Comparison of ENCODE assay signal across 12 cellular contexts in the genomic region with DNA sequence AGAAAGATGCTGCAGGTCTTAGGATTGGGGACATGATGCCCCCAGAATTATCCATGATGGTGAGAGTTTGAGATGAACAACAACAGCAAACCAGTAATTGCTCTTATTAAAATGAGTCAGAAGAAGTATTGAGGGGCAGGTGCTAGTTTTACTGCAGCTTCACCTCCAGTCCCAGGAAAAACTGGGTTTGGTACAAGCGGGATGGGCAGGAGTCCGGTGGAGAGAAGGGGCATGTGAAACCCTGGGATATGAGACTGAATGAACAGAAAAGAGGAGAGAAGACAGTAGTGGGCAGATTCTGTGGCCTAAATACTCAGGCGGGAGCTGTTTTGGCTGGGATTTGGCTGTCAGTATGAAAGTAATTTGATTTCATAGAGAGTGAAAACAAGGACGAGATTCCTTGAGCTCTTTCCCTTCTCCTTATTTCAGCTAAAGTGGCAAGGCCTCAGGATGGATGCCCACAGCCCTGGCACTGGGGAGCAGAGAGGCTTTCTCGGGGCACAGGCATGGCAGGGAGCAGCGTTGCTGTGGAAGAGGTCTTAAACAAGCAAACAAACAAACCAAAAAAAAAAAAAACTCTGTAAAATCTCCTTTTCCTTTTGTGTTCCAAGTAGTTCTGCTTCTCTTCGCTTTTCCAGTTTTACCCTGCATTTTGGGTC. TPM values are rescaled to one million over a fixed set of nuclear protein-coding genes. Genes with fewer than 3 reads are reported as not detected.
A peak's percentile ranks its signal among the peaks of the same experiment; 100 is the strongest.
DNase-seq lines count a peak whose midpoint lies in the region; ATAC-seq, FAIRE-seq and TF ChIP-seq lines count a peak whose summit lies in the region.
"Had no signal": no experiment of that assay in that cellular context is flagged by ENCODE, and none has a peak within 500 bp of the region (broad histone marks: within the 10 kb centered on the region; RNA-seq: fewer than 3 reads in every experiment).

No MANE protein-coding gene starts in this region.

- peaks cover 18% of the 10 kb centered on the region for H3K4me1 Mint-ChIP-seq in activated CD4-positive, alpha-beta memory T cell treated with anti-CD3 and anti-CD28 coated beads for 36 hours (ENCODE audit: low read depth)

- DNase-seq in AG04449 (ENCODE audit: low read depth, low spot score) (no peak), epithelial cell of proximal tubule (ENCODE audit: low read depth) (no peak), pancreas (no peak), NCI-H82 treated with DMSO at 0.1 percent for 48 hours (lab: John Stamatoyannopoulos, UW; ENCODE audit: unreplicated experiment) (no peak), ureter (ENCODE audit: low spot score) (no peak), DMS 273 treated with DMSO at 0.1 percent for 48 hours (lab: John Stamatoyannopoulos, UW) (no peak)
- no peak for DNase-seq in activated CD4-positive, alpha-beta memory T cell treated with anti-CD3 and anti-CD28 coated beads for 36 hours
- DNase-seq: activated T-cell treated with anti-CD3 and anti-CD28 coated beads, Interleukin-2, amount 50 U/mL, for 4 hours had no signal

- H3K4me2 ChIP-seq in OCI-LY3 (ENCODE audit: low read length), result peak overlapping the region; percentile 69

- FAIRE-seq in pancreas (lab: Jason Lieb, UNC), result no peak
- FAIRE-seq: endometrium had no signal

- peak overlapping the region; percentile 45; the same call in 1 of the 2 replicates for H2AFZ ChIP-seq in OCI-LY3 (ENCODE audit: low read depth, low read length)

- TF ChIP-seq CTCF in AG04449 (IDR thresholded peaks at IDR 0.05; ENCODE audit: insufficient read depth, low read length, missing control alignments) (no peak), OCI-LY3 (IDR thresholded peaks at IDR 0.05; ENCODE audit: low read depth, low read length) (no peak), epithelial cell of proximal tubule (conservative IDR thresholded peaks at IDR 0.05; ENCODE audit: low read depth, low read length) (no peak), pancreas (IDR thresholded peaks at IDR 0.05) (no peak)

- no peak overlapping the region for H3K27ac Mint-ChIP-seq in activated CD4-positive, alpha-beta memory T cell treated with anti-CD3 and anti-CD28 coated beads for 36 hours

- peak in 1 of 4 donors; percentile 2 for ATAC-seq in pancreas
- ATAC-seq: activated T-cell treated with anti-CD3 and anti-CD28 coated beads, Interleukin-2, amount 50 U/mL, for 4 hours had no signal

- peak overlapping the region; percentile 65 for H3K4me3 ChIP-seq in AG04449 (ENCODE audit: low read depth, low read length)
- H3K4me3 ChIP-seq in OCI-LY3 (ENCODE audit: low read length), result peak overlapping the region; percentile 50
- H3K4me3 ChIP-seq in epithelial cell of proximal tubule (ENCODE audit: low read depth, low read length), result peak overlapping the region; percentile 36
- H3K4me3 ChIP-seq in pancreas, result peak overlapping the region in 2 of 4 donors; percentile 15 to 35
- H3K4me3 ChIP-seq: mucosa of descending colon had no signal

- intact Hi-C loops in pancreas (cut with DNase I), result no loop called here
- intact Hi-C loops in activated CD4-positive, alpha-beta memory T cell treated with anti-CD3 and anti-CD28 coated beads for 36 hours (cut with micrococcal nuclease), result no loop called here

- H3K27ac ChIP-seq in OCI-LY3 (ENCODE audit: low read length), result peak overlapping the region; percentile 9
- peak overlapping the region; percentile 4 to 83 (median 54) for H3K27ac ChIP-seq in pancreas

- no peaks in the 10 kb centered on the region for H4K20me1 ChIP-seq in OCI-LY3 (ENCODE audit: insufficient read depth, low read length)

- POLR2A ChIA-PET in AG04449 (lab: Yijun Ruan, JAX), result no interaction called here
- POLR2A ChIA-PET in activated CD4-positive, alpha-beta memory T cell treated with anti-CD3 and anti-CD28 coated beads for 36 hours (lab: Charles Lee), result no interaction called here

- H3K36me3 Mint-ChIP-seq in activated CD4-positive, alpha-beta memory T cell treated with anti-CD3 and anti-CD28 coated beads for 36 hours, result peaks cover 4% of the 10 kb centered on the region

- H3K9ac ChIP-seq in OCI-LY3 (ENCODE audit: low read length), result peak overlapping the region; percentile 43

- H3K4me3 Mint-ChIP-seq in activated CD4-positive, alpha-beta memory T cell treated with anti-CD3 and anti-CD28 coated beads for 36 hours, result no peak overlapping the region
- H3K4me3 Mint-ChIP-seq: activated T-cell treated with anti-CD3 and anti-CD28 coated beads, Interleukin-2, amount 50 U/mL, for 4 hours had no signal

- H3K27me3 Mint-ChIP-seq in activated CD4-positive, alpha-beta memory T cell treated with anti-CD3 and anti-CD28 coated beads for 36 hours, result peaks cover 20% of the 10 kb centered on the region

- H3K4me1 ChIP-seq in OCI-LY3 (ENCODE audit: low read length) (peaks cover 33% of the 10 kb centered on the region), pancreas (peaks cover 11 to 29% (median 13%) of the 10 kb centered on the region in 3 donors)

- WGBS in pancreas, 2 donors, result 27 to 36% methylated on average over 7 of the region's 7 CpGs

- H3K36me3 ChIP-seq in OCI-LY3 (replicated peaks; ENCODE audit: low read depth, low read length) (no peaks in the 10 kb centered on the region), pancreas (no peaks in the 10 kb centered on the region)

- CTCF ChIA-PET in AG04449 (lab: Yijun Ruan, JAX), result interaction anchor here (1.0 to 15.0 kb wide), 6 partner anchors 8 to 69 kb away, joined by 3 to 427 read pairs (median 6); no protein-coding TSS in a partner anchor
- CTCF ChIA-PET in activated CD4-positive, alpha-beta memory T cell treated with anti-CD3 and anti-CD28 coated beads for 36 hours (lab: Charles Lee), result interaction anchor here (0.9 to 1.4 kb wide), 3 partner anchors 12 to 68 kb away, joined by 3 to 4 read pairs (median 3); no protein-coding TSS in a partner anchor

- H3K9me3 ChIP-seq in OCI-LY3 (ENCODE audit: insufficient read depth, low read length) (no peaks in the 10 kb centered on the region), pancreas (no peaks in the 10 kb centered on the region)
- H3K9me3 ChIP-seq: mucosa of descending colon had no signal

- no peaks in the 10 kb centered on the region for H3K79me2 ChIP-seq in OCI-LY3 (ENCODE audit: low read length)

- no peaks in the 10 kb centered on the region for H3K27me3 ChIP-seq in OCI-LY3 (ENCODE audit: low read depth, low read length)
- H3K27me3 ChIP-seq in pancreas, result no peaks in the 10 kb centered on the region

- H3K9me3 Mint-ChIP-seq in activated CD4-positive, alpha-beta memory T cell treated with anti-CD3 and anti-CD28 coated beads for 36 hours, result no peaks in the 10 kb centered on the region
- H3K9me3 Mint-ChIP-seq: activated T-cell treated with anti-CD3 and anti-CD28 coated beads, Interleukin-2, amount 50 U/mL, for 4 hours had no signal

RNA-seq across cellular contexts. Expression of gene NFIX, which starts 30.7 kb away (rescaled TPM):
- 1.7 TPM in 1 of 2 replicates, not detected in the other for total RNA-seq in epithelial cell of proximal tubule
- 10 to 100 TPM; 30.9 to 45.1 (median 36.0) TPM for total RNA-seq in pancreas
- 10 to 100 TPM in 1 of 2 donors, 1 to 10 TPM in 1; 8.3 to 16.6 TPM for polyA plus RNA-seq in pancreas
- total RNA-seq in ureter, result 91.7 TPM
- 1 to 10 TPM; 1.6 to 2.0 TPM for total RNA-seq in activated CD4-positive, alpha-beta memory T cell treated with anti-CD3 and anti-CD28 coated beads for 36 hours

RNA-seq across cellular contexts. Expression of gene DAND5, which starts 56.6 kb away (rescaled TPM):
- total RNA-seq in epithelial cell of proximal tubule (0.06 and 0.07 TPM in 2 replicates), pancreas (under 1 TPM in 3 of 6 donors, not detected in 3; 0.12 to 0.23 (median 0.12) TPM), ureter (not detected)
- polyA plus RNA-seq in pancreas, result under 1 TPM in 1 of 2 donors, not detected in 1; 0.16 TPM
- total RNA-seq in activated CD4-positive, alpha-beta memory T cell treated with anti-CD3 and anti-CD28 coated beads for 36 hours, result under 1 TPM in 1 of 2 experiments, not detected in 1; 0.12 TPM
- total RNA-seq: activated T-cell treated with anti-CD3 and anti-CD28 coated beads, Interleukin-2, amount 50 U/mL, for 4 hours; SK-MEL-5 had no signal

Comparison
In these comparisons a context has a peak if more than half of its experiments do, and no peak if none do; other contexts are left out.
1. RNA of gene NFIX, which starts 30.7 kb away (total RNA-seq): 91.7 TPM in ureter (single experiment) and 30.9 to 45.1 TPM in pancreas; 1.6 to 2.0 TPM in activated CD4-positive, alpha-beta memory T cell treated with anti-CD3 and anti-CD28 coated beads for 36 hours and 1.7 TPM in epithelial cell of proximal tubule; every median in the first group is over 10 times any median in the second.